ENCODE assay signal across 8 cellular contexts in the genomic region with DNA sequence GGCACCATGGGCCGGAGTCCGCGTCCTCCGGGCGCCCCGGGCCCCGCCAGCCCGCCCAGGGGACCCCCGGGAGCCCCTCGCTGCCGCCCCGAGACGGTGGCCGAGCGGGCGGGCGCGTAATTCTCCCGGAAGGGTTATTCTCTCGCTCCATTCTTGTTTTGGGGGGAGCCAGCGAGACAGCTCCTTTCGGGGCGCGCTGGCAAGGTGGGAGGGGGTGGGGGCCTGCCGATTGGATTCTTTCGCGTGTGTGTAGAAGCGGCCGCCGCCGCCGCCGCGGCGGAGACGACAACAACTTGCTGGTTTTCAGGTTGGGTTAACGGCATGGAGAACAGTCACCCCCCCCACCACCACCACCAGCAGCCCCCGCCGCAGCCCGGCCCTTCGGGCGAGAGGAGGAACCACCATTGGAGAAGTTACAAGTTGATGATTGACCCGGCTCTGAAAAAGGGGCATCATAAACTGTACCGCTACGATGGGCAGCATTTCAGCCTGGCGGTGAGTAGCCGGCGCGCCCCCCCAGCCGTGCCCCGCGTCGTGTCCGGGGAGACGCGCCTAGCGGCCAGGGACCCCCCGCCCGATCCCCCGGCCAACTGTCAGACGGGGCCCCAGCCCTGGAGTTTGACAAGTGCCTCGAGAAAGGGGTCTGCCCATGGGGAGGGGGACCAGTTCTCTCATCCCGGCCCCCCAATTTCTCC. TPM values are rescaled to one million over a fixed set of nuclear protein-coding genes. Genes with fewer than 3 reads are reported as not detected.
A peak's percentile ranks its signal among the peaks of the same experiment; 100 is the strongest.
DNase-seq lines count a peak whose midpoint lies in the region; ATAC-seq and TF ChIP-seq lines count a peak whose summit lies in the region.

No MANE protein-coding gene starts in this region.

- no peaks in the 10 kb centered on the region; the same call in 1 of the 2 replicates for H3K27me3 ChIP-seq in DOHH2 (ENCODE audit: control insufficient read depth, low read length)
- H3K27me3 ChIP-seq in Karpas-422 (ENCODE audit: low read length): no peaks in the 10 kb centered on the region; the same call in 1 of the 2 replicates

- TF ChIP-seq CTCF in DOHH2 (IDR thresholded peaks at IDR 0.05; ENCODE audit: low read depth, low read length, poor library complexity, severe bottlenecking): no peak

- peak overlapping the region; percentile 82 for H3K9ac ChIP-seq in Karpas-422 (ENCODE audit: low read length)

- H3K9me3 ChIP-seq in DOHH2 (ENCODE audit: control insufficient read depth, insufficient read depth, low read length) (no peaks in the 10 kb centered on the region), Karpas-422 (ENCODE audit: low read length) (no peaks in the 10 kb centered on the region)

- peaks cover 32% of the 10 kb centered on the region for H3K4me1 Mint-ChIP-seq in activated CD4-positive, alpha-beta memory T cell treated with anti-CD3 and anti-CD28 coated beads, Interleukin-2, amount 10 ng/mL, durations not matched to agents 7 days and 5 days
- H3K4me1 Mint-ChIP-seq in naive thymus-derived CD8-positive, alpha-beta T cell: peaks cover 21 to 41% (median 36%) of the 10 kb centered on the region in 4 donors

- H3K79me2 ChIP-seq in DOHH2 (ENCODE audit: control insufficient read depth, low read length) (peaks cover 75% of the 10 kb centered on the region), Karpas-422 (ENCODE audit: low read length) (no peaks in the 10 kb centered on the region)

- POLR2A ChIA-PET in activated CD4-positive, alpha-beta memory T cell treated with anti-CD3 and anti-CD28 coated beads, Interleukin-2, amount 10 ng/mL, durations not matched to agents 7 days and 5 days (lab: Charles Lee): interaction anchor here (1.2 to 27.1 kb wide), 6 partner anchors 17 to 696 kb away, joined by 3 to 1170 read pairs (median 6); partner anchors contain the start of genes PSMD9, RHOF, TMEM120B and ZCCHC8
- POLR2A ChIA-PET in naive thymus-derived CD8-positive, alpha-beta T cell (lab: Charles Lee): interaction anchor here (0.6 to 37.3 kb wide), 13 partner anchors 0 to 676 kb away, joined by 3 to 2517 read pairs (median 3); partner anchors contain the start of genes MLXIP, PSMD9, RHOF and SETD1B

- peaks cover 70% of the 10 kb centered on the region for H3K36me3 ChIP-seq in DOHH2 (ENCODE audit: control insufficient read depth, low read length)
- no peaks in the 10 kb centered on the region for H3K36me3 ChIP-seq in Karpas-422 (ENCODE audit: insufficient read depth, low read length)

- peak overlapping the region; percentile 90 for H3K4me3 ChIP-seq in DOHH2 (ENCODE audit: low read length)
- H3K4me3 ChIP-seq in Karpas-422 (ENCODE audit: low read length): peak overlapping the region; percentile 68

- peaks cover 23% of the 10 kb centered on the region for H3F3A ChIP-seq in DOHH2 (ENCODE audit: control insufficient read depth, insufficient read depth)

- H4K20me1 ChIP-seq in DOHH2 (ENCODE audit: control insufficient read depth, insufficient read depth, low read depth, low read length) (peaks cover 13% of the 10 kb centered on the region), Karpas-422 (ENCODE audit: insufficient read depth, low read depth, low read length) (peaks cover 27% of the 10 kb centered on the region)

- peaks cover 47% of the 10 kb centered on the region for H3K4me1 ChIP-seq in DOHH2 (ENCODE audit: control insufficient read depth, low read length)
- H3K4me1 ChIP-seq in Karpas-422 (ENCODE audit: low read length): peaks cover 81% of the 10 kb centered on the region

- H3K9me3 Mint-ChIP-seq in activated CD4-positive, alpha-beta memory T cell treated with anti-CD3 and anti-CD28 coated beads, Interleukin-2, amount 10 ng/mL, durations not matched to agents 7 days and 5 days: no peaks in the 10 kb centered on the region
- peaks cover 0 to 2% (median 0%) of the 10 kb centered on the region in 9 donors for H3K9me3 Mint-ChIP-seq in naive thymus-derived CD8-positive, alpha-beta T cell

- peak overlapping the region; percentile 98 for H3K27ac Mint-ChIP-seq in activated CD4-positive, alpha-beta memory T cell treated with anti-CD3 and anti-CD28 coated beads, Interleukin-2, amount 10 ng/mL, durations not matched to agents 7 days and 5 days
- H3K27ac Mint-ChIP-seq in naive thymus-derived CD8-positive, alpha-beta T cell: peak overlapping the region; percentile 89 to 100 (median 98)

- CTCF ChIA-PET in activated CD4-positive, alpha-beta memory T cell treated with anti-CD3 and anti-CD28 coated beads, Interleukin-2, amount 10 ng/mL, durations not matched to agents 7 days and 5 days (lab: Charles Lee): interaction anchor here (0.6 to 14.5 kb wide), 5 partner anchors 14 to 114 kb away, joined by 3 to 683 read pairs (median 4); partner anchors contain the start of genes CFAP251, PSMD9, RHOF and TMEM120B

- DNase-seq in Karpas-422 (peak; percentile 55), epithelial cell of prostate (ENCODE audit: low read depth, low spot score) (no peak), mucosa of gallbladder (ENCODE audit: low spot score) (no peak)
- peak; percentile 56 for DNase-seq in activated CD4-positive, alpha-beta memory T cell treated with anti-CD3 and anti-CD28 coated beads, Interleukin-2, amount 10 ng/mL, durations not matched to agents 7 days and 5 days
- peak; percentile 54 to 82 (median 66) for DNase-seq in naive thymus-derived CD8-positive, alpha-beta T cell

- no peaks in the 10 kb centered on the region for H3K27me3 Mint-ChIP-seq in activated CD4-positive, alpha-beta memory T cell treated with anti-CD3 and anti-CD28 coated beads, Interleukin-2, amount 10 ng/mL, durations not matched to agents 7 days and 5 days
- H3K27me3 Mint-ChIP-seq in naive thymus-derived CD8-positive, alpha-beta T cell: no peaks in the 10 kb centered on the region

- no peaks in the 10 kb centered on the region for H3K9me2 ChIP-seq in DOHH2 (replicated peaks; ENCODE audit: control insufficient read depth, low read length)
- H3K9me2 ChIP-seq in Karpas-422 (replicated peaks; ENCODE audit: insufficient read depth, low read length): no peaks in the 10 kb centered on the region

- ATAC-seq in naive thymus-derived CD8-positive, alpha-beta T cell: peak; percentile 6 to 7
- no peak for ATAC-seq in GM21723 (IDR thresholded peaks at IDR 0.05; ENCODE audit: unreplicated experiment)
- no peak for ATAC-seq in GM18502 (IDR thresholded peaks at IDR 0.05; ENCODE audit: poor library complexity, unreplicated experiment)

- H3K4me3 Mint-ChIP-seq in activated CD4-positive, alpha-beta memory T cell treated with anti-CD3 and anti-CD28 coated beads, Interleukin-2, amount 10 ng/mL, durations not matched to agents 7 days and 5 days: peak overlapping the region; percentile 95
- peak overlapping the region; percentile 92 to 100 (median 97) for H3K4me3 Mint-ChIP-seq in naive thymus-derived CD8-positive, alpha-beta T cell

- H2AFZ ChIP-seq in Karpas-422 (ENCODE audit: low read length): no peak overlapping the region

- H3K4me2 ChIP-seq in DOHH2 (ENCODE audit: low read length) (peak overlapping the region; percentile 99), Karpas-422 (ENCODE audit: low read depth, low read length, poor library complexity, severe bottlenecking) (peak overlapping the region; percentile 86)

- H3K36me3 Mint-ChIP-seq in activated CD4-positive, alpha-beta memory T cell treated with anti-CD3 and anti-CD28 coated beads, Interleukin-2, amount 10 ng/mL, durations not matched to agents 7 days and 5 days (ENCODE audit: low read depth): peaks cover 53% of the 10 kb centered on the region
- peaks cover 5 to 31% (median 10%) of the 10 kb centered on the region in 3 donors for H3K36me3 Mint-ChIP-seq in naive thymus-derived CD8-positive, alpha-beta T cell

- H3K27ac ChIP-seq in DOHH2 (ENCODE audit: low read depth, low read length) (peak overlapping the region; percentile 63), Karpas-422 (ENCODE audit: low read length) (no peak overlapping the region), epithelial cell of prostate (peak overlapping the region; percentile 100)

RNA-seq across cellular contexts. Expression of gene SETD1B, which starts 0.8 kb away (rescaled TPM):
- 2.1 and 2.3 TPM in 2 replicates for total RNA-seq in Karpas-422 (2014; rRNA removed; shearing (Covaris generic); ENCODE audit: low replicate concordance)
- total RNA-seq in activated CD4-positive, alpha-beta memory T cell treated with anti-CD3 and anti-CD28 coated beads, Interleukin-2, amount 10 ng/mL, durations not matched to agents 7 days and 5 days: 10 to 100 TPM; 26.5 to 26.9 TPM
- total RNA-seq in naive thymus-derived CD8-positive, alpha-beta T cell: 10 to 100 TPM; 92.8 to 93.8 TPM
- 1 to 10 TPM in 2 of 3 donors, under 1 TPM in 1; 0.98 to 3.7 (median 2.8) TPM for polyA plus RNA-seq in naive thymus-derived CD8-positive, alpha-beta T cell
- total RNA-seq in mucosa of gallbladder: 35.5 TPM

RNA-seq across cellular contexts. Expression of gene RHOF, which starts 11.1 kb away (rescaled TPM):
- 7.2 and 17.5 TPM in 2 replicates for total RNA-seq in Karpas-422 (2014; rRNA removed; shearing (Covaris generic); ENCODE audit: low replicate concordance)
- total RNA-seq in activated CD4-positive, alpha-beta memory T cell treated with anti-CD3 and anti-CD28 coated beads, Interleukin-2, amount 10 ng/mL, durations not matched to agents 7 days and 5 days: 100 to 1,000 TPM; 157 to 163 TPM
- 100 to 1,000 TPM; 176 to 178 TPM for total RNA-seq in naive thymus-derived CD8-positive, alpha-beta T cell
- polyA plus RNA-seq in naive thymus-derived CD8-positive, alpha-beta T cell: 100 to 1,000 TPM in 1 of 3 donors, 10 to 100 TPM in 2; 79.9 to 101 (median 80.1) TPM
- total RNA-seq in mucosa of gallbladder: 30.8 TPM

RNA-seq across cellular contexts. Expression of gene HPD, which starts 54.1 kb away (rescaled TPM):
- total RNA-seq in Karpas-422 (2014; rRNA removed; shearing (Covaris generic); ENCODE audit: low replicate concordance): not detected in 2 replicates
- not detected for total RNA-seq in activated CD4-positive, alpha-beta memory T cell treated with anti-CD3 and anti-CD28 coated beads, Interleukin-2, amount 10 ng/mL, durations not matched to agents 7 days and 5 days
- total RNA-seq in naive thymus-derived CD8-positive, alpha-beta T cell: not detected
- not detected for polyA plus RNA-seq in naive thymus-derived CD8-positive, alpha-beta T cell
- 2.8 TPM for total RNA-seq in mucosa of gallbladder

Comparison
In these comparisons a context has a peak if more than half of its experiments do, and no peak if none do; other contexts are left out.
1. DNase-seq: peak in Karpas-422 (single experiment), activated CD4-positive, alpha-beta memory T cell treated with anti-CD3 and anti-CD28 coated beads, Interleukin-2, amount 10 ng/mL, durations not matched to agents 7 days and 5 days (single experiment) and naive thymus-derived CD8-positive, alpha-beta T cell (10 of 10); none in epithelial cell of prostate (single experiment) and mucosa of gallbladder (single experiment).
2. ATAC-seq: peak in naive thymus-derived CD8-positive, alpha-beta T cell (2 of 2); none in GM21723 (single experiment) and GM18502 (single experiment).